11 cellular contexts compared by ENCODE assay signal in genomic region chr4:153792893-153793227, GRCh38. TPM values are rescaled to one million over a fixed set of nuclear protein-coding genes. Genes with fewer than 3 reads are reported as not detected.
A peak's percentile ranks its signal among the peaks of the same experiment; 100 is the strongest.
DNase-seq lines count a peak whose midpoint lies in the region; ATAC-seq and TF ChIP-seq lines count a peak whose summit lies in the region.
"Had no signal": no experiment of that assay in that cellular context is flagged by ENCODE, and none has a peak within 500 bp of the region (broad histone marks: within the 10 kb centered on the region; RNA-seq: fewer than 3 reads in every experiment).

No MANE protein-coding gene starts in this region.

- H3K27ac ChIP-seq in spleen, result no peak overlapping the region
- H3K27ac ChIP-seq: epithelial cell of prostate had no signal

- DNase-seq in activated T-cell treated with anti-CD3 and anti-CD28 coated beads, Interleukin-2, amount 50 U/mL, for 72 hours, result no peak
- DNase-seq in spleen, result no peak
- no peak for DNase-seq in NCI-H187 (lab: John Stamatoyannopoulos, UW)
- DNase-seq in NCI-H774 (lab: John Stamatoyannopoulos, UW), result no peak
- no peak for DNase-seq in NCI-H1092 (lab: John Stamatoyannopoulos, UW)
- DNase-seq: T1000 had no signal

- H3K27me3 Mint-ChIP-seq in activated T-cell treated with anti-CD3 and anti-CD28 coated beads, Interleukin-2, amount 50 U/mL, for 72 hours (ENCODE audit: low read depth), result peaks cover 89% of the 10 kb centered on the region

- ATAC-seq in GM19351 (IDR thresholded peaks at IDR 0.05; ENCODE audit: unreplicated experiment), result peak; percentile 7
- no peak for ATAC-seq in activated T-cell treated with anti-CD3 and anti-CD28 coated beads, Interleukin-2, amount 50 U/mL, for 72 hours (replicated peaks in 1 of 2)

- no peaks in the 10 kb centered on the region for H3K36me3 ChIP-seq in spleen

- H3K9me3 Mint-ChIP-seq in activated T-cell treated with anti-CD3 and anti-CD28 coated beads, Interleukin-2, amount 50 U/mL, for 72 hours, result no peaks in the 10 kb centered on the region

- peaks cover 42% of the 10 kb centered on the region for H3K4me1 Mint-ChIP-seq in activated T-cell treated with anti-CD3 and anti-CD28 coated beads, Interleukin-2, amount 50 U/mL, for 72 hours (ENCODE audit: low read depth)

- TF ChIP-seq CTCF in spleen (IDR thresholded peaks at IDR 0.05 in 8 of 11, conservative IDR thresholded peaks at IDR 0.05 in 3 of 11), result no peak

- H3K9me3 ChIP-seq in spleen, result no peaks in the 10 kb centered on the region

- peak overlapping the region; percentile 65 to 92 for H3K4me3 Mint-ChIP-seq in activated T-cell treated with anti-CD3 and anti-CD28 coated beads, Interleukin-2, amount 50 U/mL, for 72 hours

- H3K4me3 ChIP-seq in iPS-11a (ENCODE audit: low read depth, low read length) (peak overlapping the region; percentile 54), spleen (peak overlapping the region in 5 of 8 donors; percentile 13 to 64 (median 25))

- 9 to 30% (median 24%) methylated on average over 14 to 17 of the region's 17 CpGs for WGBS in spleen, 5 donors

- peaks cover 30 to 54% (median 48%) of the 10 kb centered on the region in 6 donors for H3K4me1 ChIP-seq in spleen

- peaks cover 9 to 89% (median 62%) of the 10 kb centered on the region in 7 donors for H3K27me3 ChIP-seq in spleen (replicated peaks in 1 of 7)

- intact Hi-C loops in spleen (cut with DNase I; ENCODE audit: low total_unique reads), result no loop called here

- TF ChIP-seq POLR2A in spleen (IDR thresholded peaks at IDR 0.05), result no peak

- H3K36me3 Mint-ChIP-seq in activated T-cell treated with anti-CD3 and anti-CD28 coated beads, Interleukin-2, amount 50 U/mL, for 72 hours (ENCODE audit: insufficient read depth in 2 of 2), result peaks cover 0 to 2% of the 10 kb centered on the region in 2 donors

- no peak overlapping the region for H3K27ac Mint-ChIP-seq in activated T-cell treated with anti-CD3 and anti-CD28 coated beads, Interleukin-2, amount 50 U/mL, for 72 hours

RNA-seq across cellular contexts. Expression of gene SFRP2, which starts 4.0 kb away (rescaled TPM):
- total RNA-seq in activated T-cell treated with anti-CD3 and anti-CD28 coated beads, Interleukin-2, amount 50 U/mL, for 72 hours, result not detected
- under 1 TPM in 5 of 7 donors, not detected in 2; 0.23 to 0.94 (median 0.41) TPM for total RNA-seq in spleen
- under 1 TPM; 0.33 to 0.86 (median 0.44) TPM for polyA plus RNA-seq in spleen
- total RNA-seq: Daoy, mononuclear cell had no signal

RNA-seq across cellular contexts. Expression of gene RNF175, which starts 33.0 kb away (rescaled TPM):
- total RNA-seq in activated T-cell treated with anti-CD3 and anti-CD28 coated beads, Interleukin-2, amount 50 U/mL, for 72 hours, result under 1 TPM in 1 of 2 donors, not detected in 1; 0.37 TPM
- 1 to 10 TPM in 2 of 7 donors, under 1 TPM in 4, not detected in 1; 0.32 to 1.9 (median 0.51) TPM for total RNA-seq in spleen
- polyA plus RNA-seq in spleen, result under 1 TPM; 0.26 to 0.48 (median 0.28) TPM
- total RNA-seq: Daoy had no signal
